In genomic region chr9:101028346-101029299, GRCh38 we compare ENCODE assay signal across 10 cellular contexts. TPM values are rescaled to one million over a fixed set of nuclear protein-coding genes. Genes with fewer than 3 reads are reported as not detected.
A peak's percentile ranks its signal among the peaks of the same experiment; 100 is the strongest.
DNase-seq lines count a peak whose midpoint lies in the region; ATAC-seq and TF ChIP-seq lines count a peak whose summit lies in the region.
"Had no signal": no experiment of that assay in that cellular context is flagged by ENCODE, and none has a peak within 500 bp of the region (broad histone marks: within the 10 kb centered on the region; RNA-seq: fewer than 3 reads in every experiment).

TSS of gene PLPPR1 (plus strand) at chr9:101028727.

- ATAC-seq in HG03196 (IDR thresholded peaks at IDR 0.05; ENCODE audit: unreplicated experiment): no peak
- ATAC-seq in GM19395 (IDR thresholded peaks at IDR 0.05; ENCODE audit: unreplicated experiment): no peak

- no peaks in the 10 kb centered on the region for H3K27me3 ChIP-seq in liver (ENCODE audit: control insufficient read depth in 4 of 4, insufficient read depth in 4 of 4, low read length in 3 of 4)
- H3K27me3 ChIP-seq in testis: no peaks in the 10 kb centered on the region
- H3K27me3 ChIP-seq: BLaER1 had no signal

- TF ChIP-seq RAD21 in liver (IDR thresholded peaks at IDR 0.05): peak; percentile 36 to 50

- no peak for TF ChIP-seq POLR2A in testis (IDR thresholded peaks at IDR 0.05)

- peak within 1 kb of the TSS; percentile 36 to 77 for H3K9ac ChIP-seq in liver (ENCODE audit: low read depth in 1 of 2, low read length in 2 of 2)
- H3K9ac ChIP-seq: BLaER1 had no signal

- H3K9me3 ChIP-seq in liver (ENCODE audit: control insufficient read depth in 4 of 4, low read length in 3 of 4) (no peaks in the 10 kb centered on the region), testis (no peaks in the 10 kb centered on the region)

- 1% methylated on average over 89 of the region's 89 CpGs for WGBS in liver
- WGBS in testis, 2 donors: 0 to 1% methylated on average over 23 to 69 of the region's 89 CpGs

- H3K4me1 ChIP-seq in liver (ENCODE audit: control insufficient read depth in 4 of 4, insufficient read depth in 4 of 4, low read length in 3 of 4) (peaks cover 4 to 35% (median 20%) of the 10 kb centered on the region in 4 donors), testis (no peaks in the 10 kb centered on the region)
- H3K4me1 ChIP-seq: BLaER1 had no signal

- no peak for TF ChIP-seq CTCF in coronary artery (IDR thresholded peaks at IDR 0.05)
- TF ChIP-seq CTCF in liver (IDR thresholded peaks at IDR 0.05; ENCODE audit: low read depth, low read length, missing input control): no peak
- TF ChIP-seq CTCF in testis (IDR thresholded peaks at IDR 0.05): no peak

- H3K27ac ChIP-seq in coronary artery: no peak within 1 kb of the TSS
- peak within 1 kb of the TSS; percentile 89 to 90 for H3K27ac ChIP-seq in liver (ENCODE audit: low read depth in 1 of 2, low read length in 2 of 2)
- H3K27ac ChIP-seq in testis: no peak within 1 kb of the TSS
- H3K27ac ChIP-seq: BLaER1 had no signal

- intact Hi-C loops in testis (cut with DNase I; ENCODE audit: low total_unique reads): no loop called here

- no peaks in the 10 kb centered on the region for H3K36me3 ChIP-seq in liver (ENCODE audit: control insufficient read depth in 4 of 4, insufficient read depth in 3 of 4, low read depth in 1 of 4, low read length in 3 of 4)
- no peaks in the 10 kb centered on the region for H3K36me3 ChIP-seq in testis (ENCODE audit: low read depth, missing control alignments)
- H3K36me3 ChIP-seq: BLaER1 had no signal

- H3K4me3 ChIP-seq in coronary artery: peak within 1 kb of the TSS; percentile 68
- H3K4me3 ChIP-seq in liver (ENCODE audit: low read depth in 1 of 3, low read length in 3 of 3): peak within 1 kb of the TSS; percentile 72 to 94 (median 80)
- peak within 1 kb of the TSS; percentile 45 to 55 for H3K4me3 ChIP-seq in testis
- H3K4me3 ChIP-seq: BLaER1 had no signal

- DNase-seq in NCI-H2107 treated with DMSO at 0.1 percent for 48 hours (lab: John Stamatoyannopoulos, UW; ENCODE audit: unreplicated experiment): peak; percentile 70
- DNase-seq in NCI-H2107 (lab: John Stamatoyannopoulos, UW): no peak
- DNase-seq in NCI-H748 (lab: John Stamatoyannopoulos, UW; ENCODE audit: unreplicated experiment): peak; percentile 96
- DNase-seq in coronary artery (ENCODE audit: low spot score): no peak
- peak; percentile 78 for DNase-seq in testis

TF ChIP-seq in liver, 16 proteins besides CTCF, POLR2A, EP300 and RAD21:
- TF ChIP-seq HNF4A (conservative IDR thresholded peaks at IDR 0.05) (peak; percentile 54), REST (IDR thresholded peaks at IDR 0.05) (peak; percentile 49), TAF1 (conservative IDR thresholded peaks at IDR 0.05) (peak; percentile 15), GABPA (IDR thresholded peaks at IDR 0.05 in 1 of 2, conservative IDR thresholded peaks at IDR 0.05 in 1 of 2) (no peak), EGR1 (IDR thresholded peaks at IDR 0.05; ENCODE audit: low read depth in 2 of 2) (peak; percentile 28 to 44), YY1 (IDR thresholded peaks at IDR 0.05) (peak; percentile 9), FOXA1 (IDR thresholded peaks at IDR 0.05) (no peak)

RNA-seq across cellular contexts. Expression of gene PLPPR1, which starts in this region (rescaled TPM):
- total RNA-seq in liver (10 to 100 TPM in 1 of 2 donors, 1 to 10 TPM in 1; 2.0 to 26.3 TPM), testis (1 to 10 TPM; 1.2 to 2.5 TPM)
- polyA plus RNA-seq in liver (1 to 10 TPM; 1.2 to 2.8 TPM), testis (ENCODE audit: insufficient read depth, low read depth, low replicate concordance) (2.9 TPM)
- total RNA-seq: T-helper 2 cell treated with Interferon-gamma antibody and Interleukin-4, amounts not matched to agents 100 ng/mL and 5 ng/mL, for 36 hours had no signal

Comparison
In these comparisons a context has a peak if more than half of its experiments do, and no peak if none do; other contexts are left out.
1. DNase-seq: peak in NCI-H2107 treated with DMSO at 0.1 percent for 48 hours (single experiment), NCI-H748 (single experiment) and testis (single experiment); none in NCI-H2107 (single experiment) and coronary artery (single experiment).
2. H3K27ac ChIP-seq: peak in liver (2 of 2); none in coronary artery (0 of 2) and testis (0 of 2).
3. Peak in every context shown above with its lines, with median percentiles within 50 percentile points of each other: H3K4me3 ChIP-seq.